15 cellular contexts compared by ENCODE assay signal in genomic region chr6:155580904-155581303, GRCh38.
DNase-seq lines count a peak whose midpoint lies in the region; ATAC-seq, FAIRE-seq and TF ChIP-seq lines count a peak whose summit lies in the region.
"Had no signal": no experiment of that assay in that cellular context is flagged by ENCODE, and none has a peak within 500 bp of the region (broad histone marks: within the 10 kb centered on the region; RNA-seq: fewer than 3 reads in every experiment).

No MANE protein-coding gene starts in this region.

- no peak overlapping the region for H2AFZ ChIP-seq in H9 (ENCODE audit: low read length)

- no peak overlapping the region for H3K27ac ChIP-seq in H9 (ENCODE audit: insufficient read length, low read depth, low read length)
- no peak overlapping the region for H3K27ac ChIP-seq in gastrocnemius medialis

- no peak overlapping the region for H3K9ac ChIP-seq in H9 (ENCODE audit: extremely low read depth, insufficient read length, low read length)

- no peaks in the 10 kb centered on the region for H3K27me3 ChIP-seq in H9 (ENCODE audit: insufficient read depth, low read length)
- no peaks in the 10 kb centered on the region for H3K27me3 ChIP-seq in gastrocnemius medialis
- H3K27me3 ChIP-seq: pancreas had no signal

- no peak overlapping the region for H2BK20ac ChIP-seq in H9 (ENCODE audit: low read depth, low read length, poor library complexity, severe bottlenecking)

- DNase-seq in AG09309 (ENCODE audit: low read depth) (no peak), H9 (no peak), SK-MEL-5 (ENCODE audit: low read depth, low spot score) (peak; percentile 8), foreskin melanocyte (peak; percentile 10), gastrocnemius medialis (no peak), frontal cortex (ENCODE audit: low spot score in 2 of 2) (no peak)
- no peak for DNase-seq in NK-92 treated with Interleukin-12 subunit alpha and Interleukin-12 subunit beta, amount 100 ng/mL, for 24 hours (lab: John Stamatoyannopoulos, UW)
- DNase-seq: activated CD4-positive, alpha-beta T cell treated with anti-CD3 and anti-CD28 coated beads, Interleukin-2, amount 50 U/mL, for 48 hours; activated naive CD4-positive, alpha-beta T cell treated with anti-CD3 and anti-CD28 coated beads for 36 hours; activated T-cell treated with anti-CD3 and anti-CD28 coated beads, Interleukin-2, amount 50 U/mL, for 1 hour; COR-L47; NCI-H2227 treated with DMSO at 0.1 percent for 48 hours; pancreas had no signal

- no peak overlapping the region for H4K5ac ChIP-seq in H9 (ENCODE audit: insufficient read length, low read depth, low read length)

- no peaks in the 10 kb centered on the region for H3K36me3 ChIP-seq in gastrocnemius medialis
- H3K36me3 ChIP-seq: pancreas had no signal

- no peak overlapping the region for H2BK5ac ChIP-seq in H9 (ENCODE audit: insufficient read length, low read length)

- H2BK15ac ChIP-seq in H9 (ENCODE audit: low read depth, low read length): no peak overlapping the region

- H3K79me1 ChIP-seq in H9 (ENCODE audit: insufficient read depth, low read depth, low read length, poor library complexity, severe bottlenecking): no peaks in the 10 kb centered on the region

- no peaks in the 10 kb centered on the region for H3K27me3 Mint-ChIP-seq in H9 (ENCODE audit: low read depth)

- H3K4me2 ChIP-seq in H9 (ENCODE audit: insufficient read depth, insufficient read length, low read length): no peak overlapping the region

- no peaks in the 10 kb centered on the region for H4K20me1 ChIP-seq in H9 (ENCODE audit: control insufficient read depth, insufficient read depth, insufficient read length)

- H3K79me2 ChIP-seq in H9 (ENCODE audit: insufficient read depth, low read length): no peaks in the 10 kb centered on the region

- H2BK120ac ChIP-seq in H9 (ENCODE audit: low read depth, low read length, poor library complexity, severe bottlenecking): no peak overlapping the region

- H3K27ac Mint-ChIP-seq in H9: no peak overlapping the region
- H3K27ac Mint-ChIP-seq: activated naive CD4-positive, alpha-beta T cell treated with anti-CD3 and anti-CD28 coated beads for 36 hours had no signal

- TF ChIP-seq CTCF in AG09309 (IDR thresholded peaks at IDR 0.05; ENCODE audit: control insufficient read depth, insufficient read depth, low read depth, low read length, missing control alignments) (peak; percentile 5), H9 (conservative IDR thresholded peaks at IDR 0.05) (peak; percentile 31), gastrocnemius medialis (IDR thresholded peaks at IDR 0.05 in 4 of 5, conservative IDR thresholded peaks at IDR 0.05 in 1 of 5) (no peak)

- no peak overlapping the region for H3K23ac ChIP-seq in H9 (ENCODE audit: insufficient read length, low read depth, low read length)

- in situ Hi-C loops in SK-MEL-5 (cut with HindIII; ENCODE audit: low pct_unique_long_range_greater_than_20kb, low sequenced_read_pairs) (no loop called here), gastrocnemius medialis (cut with MboI; ENCODE audit: low sequenced_read_pairs in 4 of 4) (no loop called here)

- no peaks in the 10 kb centered on the region for H3K9me3 ChIP-seq in H9 (ENCODE audit: control insufficient read depth, low read depth, low read length)
- H3K9me3 ChIP-seq in gastrocnemius medialis: no peaks in the 10 kb centered on the region
- H3K9me3 ChIP-seq: pancreas had no signal

- H3K4me1 Mint-ChIP-seq in H9: peaks cover under 1 to 3% of the 10 kb centered on the region in 2 experiments; a peak in 2 of 4 replicates

- H3K56ac ChIP-seq in H9 (ENCODE audit: insufficient read length, low read depth, low read length): no peak overlapping the region

- H3K4me3 Mint-ChIP-seq in H9: no peak overlapping the region
- H3K4me3 Mint-ChIP-seq: activated naive CD4-positive, alpha-beta T cell treated with anti-CD3 and anti-CD28 coated beads for 36 hours had no signal

- no peak overlapping the region for H2AK5ac ChIP-seq in H9 (ENCODE audit: insufficient read length, low read length)

- peaks cover 0 to 2% of the 10 kb centered on the region in 2 experiments; a peak in 2 of 5 replicates for H3K9me3 Mint-ChIP-seq in H9
- H3K9me3 Mint-ChIP-seq: activated naive CD4-positive, alpha-beta T cell treated with anti-CD3 and anti-CD28 coated beads for 36 hours had no signal

- H4K8ac ChIP-seq in H9 (replicated peaks; ENCODE audit: insufficient read length, low read depth, low read length): no peak overlapping the region

- H3K18ac ChIP-seq in H9 (ENCODE audit: insufficient read length, low read depth, low read length): no peak overlapping the region

- no peak overlapping the region for H3K4me3 ChIP-seq in AG09309 (ENCODE audit: control insufficient read depth, low read depth, low read length)
- H3K4me3 ChIP-seq in gastrocnemius medialis: no peak overlapping the region
- H3K4me3 ChIP-seq: pancreas had no signal

- no peak for TF ChIP-seq POLR2A in gastrocnemius medialis (IDR thresholded peaks at IDR 0.05)

- no peak overlapping the region for H2BK12ac ChIP-seq in H9 (ENCODE audit: insufficient read length, low read depth, low read length)

- WGBS in H9 (ENCODE audit: extremely low coverage, insufficient read length, low lambda C conversion rate): no CpG with 5 or more reads among the region's 2 CpGs

- intact Hi-C loops in gastrocnemius medialis (cut with DNase I; ENCODE audit: low total_unique reads): no loop called here

- H3K4me1 ChIP-seq in H9 (ENCODE audit: insufficient read depth, low read length): no peaks in the 10 kb centered on the region
- no peaks in the 10 kb centered on the region for H3K4me1 ChIP-seq in gastrocnemius medialis
- H3K4me1 ChIP-seq: pancreas had no signal

- no peak overlapping the region for H4K91ac ChIP-seq in H9 (ENCODE audit: insufficient read length, low read depth, low read length)

- ATAC-seq in HG03439 (IDR thresholded peaks at IDR 0.05; ENCODE audit: unreplicated experiment) (no peak), gastrocnemius medialis (no peak)
- ATAC-seq: pancreas had no signal

- H3K36me3 Mint-ChIP-seq in H9 (ENCODE audit: insufficient read depth in 1 of 3, low read depth in 3 of 3): peaks cover 0 to 7% (median 0%) of the 10 kb centered on the region in 3 experiments; a peak in 4 of 7 replicates

- H3K4ac ChIP-seq in H9 (ENCODE audit: low read depth, low read length): no peak overlapping the region

- FAIRE-seq in frontal cortex (lab: Jason Lieb, UNC): no peak
- FAIRE-seq: colon had no signal

- H3T11ph ChIP-seq in H9 (ENCODE audit: low read length): no peak overlapping the region

- H3K14ac ChIP-seq in H9 (ENCODE audit: insufficient read depth, low read length): no peak overlapping the region

- H3K23me2 ChIP-seq in H9 (ENCODE audit: insufficient read length, low read depth, low read length, poor library complexity, severe bottlenecking): no peaks in the 10 kb centered on the region

Comparison
In these comparisons a context has a peak if more than half of its experiments do, and no peak if none do; other contexts are left out.
1. DNase-seq: peak in SK-MEL-5 (single experiment) and foreskin melanocyte (single experiment); none in AG09309 (single experiment), H9 (single experiment), NK-92 treated with Interleukin-12 subunit alpha and Interleukin-12 subunit beta, amount 100 ng/mL, for 24 hours (single experiment), gastrocnemius medialis (0 of 2) and frontal cortex (0 of 2).
2. CTCF ChIP-seq: peak in AG09309 (single experiment) and H9 (single experiment); none in gastrocnemius medialis (0 of 5).